In the genomic region with DNA sequence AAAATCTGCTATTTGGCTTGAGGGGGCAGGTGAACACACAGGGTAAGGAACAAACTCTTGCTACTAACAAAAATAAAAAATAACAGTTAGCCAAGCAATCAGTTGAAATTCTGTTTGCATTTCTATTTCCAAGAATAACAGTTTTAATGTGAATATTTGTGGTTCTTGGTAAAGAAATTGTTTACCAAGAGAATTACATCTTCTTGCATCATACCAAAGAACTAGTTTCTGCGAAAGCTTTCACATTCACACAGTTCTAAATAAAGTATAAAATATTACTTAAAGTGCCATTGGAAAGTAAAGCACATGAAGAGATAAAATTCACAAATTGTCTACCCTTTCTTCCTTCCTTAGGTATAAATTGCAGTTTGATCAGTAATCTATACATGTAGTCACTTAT, we compare ENCODE assay signal across 20 cellular contexts. TPM values are rescaled to one million over a fixed set of nuclear protein-coding genes. Genes with fewer than 3 reads are reported as not detected.
"Had no signal": no experiment of that assay in that cellular context is flagged by ENCODE, and none has a peak within 500 bp of the region (broad histone marks: within the 10 kb centered on the region; RNA-seq: fewer than 3 reads in every experiment).

No MANE protein-coding gene starts in this region.

- H3K4me2 ChIP-seq: neural progenitor cell had no signal

- H2AFZ ChIP-seq: neural progenitor cell had no signal

- H3K27ac ChIP-seq: esophagus squamous epithelium, gastroesophageal sphincter, neural progenitor cell, psoas muscle, right lobe of liver had no signal

- H3K9me3 Mint-ChIP-seq: activated CD8-positive, alpha-beta T cell treated with anti-CD3 and anti-CD28 coated beads for 36 hours; activated naive CD8-positive, alpha-beta T cell treated with anti-CD3 and anti-CD28 coated beads for 36 hours; neural progenitor cell; stimulated activated effector memory CD8-positive, alpha-beta T cell treated with anti-CD3 and anti-CD28 coated beads, Interleukin-12 subunit alpha, Interleukin-12 subunit beta, amount 100 ng/mL, for 72 hours had no signal

- H3K9ac ChIP-seq: neural progenitor cell had no signal

- H3K27ac Mint-ChIP-seq: activated CD8-positive, alpha-beta T cell treated with anti-CD3 and anti-CD28 coated beads for 36 hours; activated naive CD8-positive, alpha-beta T cell treated with anti-CD3 and anti-CD28 coated beads for 36 hours; neural progenitor cell; stimulated activated effector memory CD8-positive, alpha-beta T cell treated with anti-CD3 and anti-CD28 coated beads, Interleukin-12 subunit alpha, Interleukin-12 subunit beta, amount 100 ng/mL, for 72 hours; T-helper 17 cell had no signal

- DNase-seq: activated CD4-positive, alpha-beta T cell treated with anti-CD3 and anti-CD28 coated beads for 48 hours; activated CD8-positive, alpha-beta memory T cell treated with anti-CD3 and anti-CD28 coated beads, Interleukin-2, amount 50 U/mL, for 4 hours; activated CD8-positive, alpha-beta T cell treated with anti-CD3 and anti-CD28 coated beads for 36 hours; activated naive CD8-positive, alpha-beta T cell treated with anti-CD3 and anti-CD28 coated beads for 36 hours; aorta; caudate nucleus; cortex of kidney; effector CD4-positive, alpha-beta T cell; esophagus squamous epithelium; islet precursor cell; midbrain; psoas muscle; right lobe of liver; stimulated activated CD4-positive, alpha-beta T cell treated with anti-CD3 and anti-CD28 coated beads, Interleukin-2, amount 100 ng/mL, for 24 hours; T-helper 17 cell had no signal

- H3K27me3 Mint-ChIP-seq: activated CD8-positive, alpha-beta T cell treated with anti-CD3 and anti-CD28 coated beads for 36 hours; activated naive CD8-positive, alpha-beta T cell treated with anti-CD3 and anti-CD28 coated beads for 36 hours; T-helper 17 cell had no signal

- H3K36me3 ChIP-seq: esophagus squamous epithelium, gastroesophageal sphincter, neural progenitor cell, right lobe of liver had no signal

- H3K27me3 ChIP-seq: esophagus squamous epithelium, gastroesophageal sphincter, neural progenitor cell had no signal

- H3K4me1 Mint-ChIP-seq: activated naive CD8-positive, alpha-beta T cell treated with anti-CD3 and anti-CD28 coated beads for 36 hours; neural progenitor cell; stimulated activated effector memory CD8-positive, alpha-beta T cell treated with anti-CD3 and anti-CD28 coated beads, Interleukin-12 subunit alpha, Interleukin-12 subunit beta, amount 100 ng/mL, for 72 hours; T-helper 17 cell had no signal

- H3K36me3 Mint-ChIP-seq: activated naive CD8-positive, alpha-beta T cell treated with anti-CD3 and anti-CD28 coated beads for 36 hours; neural progenitor cell; stimulated activated effector memory CD8-positive, alpha-beta T cell treated with anti-CD3 and anti-CD28 coated beads, Interleukin-12 subunit alpha, Interleukin-12 subunit beta, amount 100 ng/mL, for 72 hours had no signal

- ATAC-seq: activated CD8-positive, alpha-beta T cell treated with anti-CD3 and anti-CD28 coated beads for 36 hours; gastroesophageal sphincter; psoas muscle; right lobe of liver; stimulated activated effector memory CD8-positive, alpha-beta T cell treated with anti-CD3 and anti-CD28 coated beads, Interleukin-12 subunit alpha, Interleukin-12 subunit beta, amount 100 ng/mL, for 72 hours; T-helper 17 cell had no signal

- H3K4me3 ChIP-seq: esophagus squamous epithelium, gastroesophageal sphincter, lung, neural progenitor cell, psoas muscle, right lobe of liver had no signal

- H3K4me3 Mint-ChIP-seq: activated CD8-positive, alpha-beta T cell treated with anti-CD3 and anti-CD28 coated beads for 36 hours; activated naive CD8-positive, alpha-beta T cell treated with anti-CD3 and anti-CD28 coated beads for 36 hours; neural progenitor cell; stimulated activated effector memory CD8-positive, alpha-beta T cell treated with anti-CD3 and anti-CD28 coated beads, Interleukin-12 subunit alpha, Interleukin-12 subunit beta, amount 100 ng/mL, for 72 hours; T-helper 17 cell had no signal

- H3K4me1 ChIP-seq: esophagus squamous epithelium, gastroesophageal sphincter, neural progenitor cell, psoas muscle, right lobe of liver had no signal

- FAIRE-seq: endothelial cell of umbilical vein had no signal

- H3K9me3 ChIP-seq: esophagus squamous epithelium, gastroesophageal sphincter, psoas muscle, right lobe of liver had no signal

RNA-seq across cellular contexts. Expression of a gene that starts 54.4 kb away (rescaled TPM):
- total RNA-seq: activated CD8-positive, alpha-beta T cell treated with anti-CD3 and anti-CD28 coated beads for 36 hours; activated naive CD8-positive, alpha-beta T cell treated with anti-CD3 and anti-CD28 coated beads for 36 hours; T-helper 17 cell had no signal
